Comparison of ENCODE assay signal across 23 cellular contexts in the genomic region with DNA sequence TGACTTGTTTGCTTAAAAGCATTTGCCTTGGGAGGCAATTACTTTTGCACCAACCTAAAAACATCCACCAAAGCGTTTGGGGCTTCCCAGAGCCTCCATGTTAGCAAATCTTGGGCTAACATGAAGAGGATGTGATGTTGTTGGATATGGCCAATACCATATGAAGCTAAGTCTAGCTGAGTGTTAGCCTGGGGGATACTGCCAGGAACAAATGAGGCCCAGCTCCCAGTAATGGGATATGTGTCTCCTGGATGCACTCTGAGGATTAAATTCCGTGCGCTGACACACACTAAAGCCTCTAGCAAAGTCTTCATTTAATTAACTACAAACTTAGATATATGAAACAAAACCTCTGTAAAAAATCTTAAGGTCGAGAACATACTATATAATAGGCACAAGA. TPM values are rescaled to one million over a fixed set of nuclear protein-coding genes. Genes with fewer than 3 reads are reported as not detected.
DNase-seq lines count a peak whose midpoint lies in the region; ATAC-seq and TF ChIP-seq lines count a peak whose summit lies in the region.
"Had no signal": no experiment of that assay in that cellular context is flagged by ENCODE, and none has a peak within 500 bp of the region (broad histone marks: within the 10 kb centered on the region; RNA-seq: fewer than 3 reads in every experiment).

No MANE protein-coding gene starts in this region.

- no peaks in the 10 kb centered on the region for H3K27me3 ChIP-seq in BLaER1 treated with 17β-estradiol and CSF1 and Interleukin-3, amounts not matched to agents 10 nM and 100 nM
- H3K27me3 ChIP-seq: body of pancreas, hepatocyte, neutrophil, right lobe of liver had no signal

- H3K36me3 Mint-ChIP-seq in activated CD4-positive, alpha-beta T cell treated with anti-CD3 and anti-CD28 coated beads for 36 hours (ENCODE audit: low read depth) = no peaks in the 10 kb centered on the region
- H3K36me3 Mint-ChIP-seq in T-cell = no peaks in the 10 kb centered on the region
- H3K36me3 Mint-ChIP-seq in activated naive CD8-positive, alpha-beta T cell treated with anti-CD3 and anti-CD28 coated beads, Interleukin-2, amount 50 U/mL, for 24 hours (ENCODE audit: low read depth) = no peaks in the 10 kb centered on the region

- peaks cover 91% of the 10 kb centered on the region for H3K4me1 Mint-ChIP-seq in activated CD4-positive, alpha-beta T cell treated with anti-CD3 and anti-CD28 coated beads for 36 hours
- H3K4me1 Mint-ChIP-seq in T-cell = peaks cover 82 to 87% (median 85%) of the 10 kb centered on the region in 3 donors
- peaks cover 99% of the 10 kb centered on the region for H3K4me1 Mint-ChIP-seq in activated naive CD8-positive, alpha-beta T cell treated with anti-CD3 and anti-CD28 coated beads, Interleukin-2, amount 50 U/mL, for 24 hours

- H3K4me3 ChIP-seq in BLaER1 treated with 17β-estradiol and CSF1 and Interleukin-3, amounts not matched to agents 10 nM and 100 nM = peak overlapping the region in 1 of 10 experiments; percentile 4; a peak in 1 of 20 replicates
- H3K4me3 ChIP-seq: body of pancreas, hepatocyte, MG63, SK-N-MC had no signal

- POLR2A ChIA-PET in activated CD4-positive, alpha-beta T cell treated with anti-CD3 and anti-CD28 coated beads for 36 hours (lab: Charles Lee) = no interaction called here
- POLR2A ChIA-PET in T-cell (lab: Charles Lee) = interaction anchor here in 1 of 2 donors (0.5 kb wide), 1 partner anchor 32 kb away, joined by 3 read pairs; no protein-coding TSS in a partner anchor

- peak overlapping the region in 6 of 11 experiments; percentile 1 to 85 (median 60); a peak in 5 of 22 replicates for H3K27ac ChIP-seq in BLaER1 treated with 17β-estradiol and CSF1 and Interleukin-3, amounts not matched to agents 10 nM and 100 nM
- H3K27ac ChIP-seq: body of pancreas, GM23248, hepatocyte, SK-N-MC had no signal

- H3K36me3 ChIP-seq in BLaER1 treated with 17β-estradiol and CSF1 and Interleukin-3, amounts not matched to agents 10 nM and 100 nM = no peaks in the 10 kb centered on the region
- H3K36me3 ChIP-seq: MG63, neutrophil, right lobe of liver had no signal

- ATAC-seq in activated CD4-positive, alpha-beta T cell treated with anti-CD3 and anti-CD28 coated beads for 36 hours = no peak
- ATAC-seq in T-cell (replicated peaks in 1 of 4) = no peak
- no peak for ATAC-seq in activated naive CD8-positive, alpha-beta T cell treated with anti-CD3 and anti-CD28 coated beads, Interleukin-2, amount 50 U/mL, for 24 hours
- ATAC-seq: body of pancreas, left colon had no signal

- H3K27me3 Mint-ChIP-seq in activated CD4-positive, alpha-beta T cell treated with anti-CD3 and anti-CD28 coated beads for 36 hours = no peaks in the 10 kb centered on the region
- H3K27me3 Mint-ChIP-seq in T-cell = no peaks in the 10 kb centered on the region
- no peaks in the 10 kb centered on the region for H3K27me3 Mint-ChIP-seq in activated naive CD8-positive, alpha-beta T cell treated with anti-CD3 and anti-CD28 coated beads, Interleukin-2, amount 50 U/mL, for 24 hours

- H3K27ac Mint-ChIP-seq in activated CD4-positive, alpha-beta T cell treated with anti-CD3 and anti-CD28 coated beads for 36 hours = peak overlapping the region; percentile 93
- peak overlapping the region; percentile 86 to 92 for H3K27ac Mint-ChIP-seq in T-cell
- peak overlapping the region; percentile 97 for H3K27ac Mint-ChIP-seq in activated naive CD8-positive, alpha-beta T cell treated with anti-CD3 and anti-CD28 coated beads, Interleukin-2, amount 50 U/mL, for 24 hours

- CTCF ChIA-PET in activated CD4-positive, alpha-beta T cell treated with anti-CD3 and anti-CD28 coated beads for 36 hours (lab: Charles Lee) = interaction anchor here (0.5 to 1.2 kb wide), 5 partner anchors 14 to 334 kb away, joined by 3 to 7 read pairs (median 3); no protein-coding TSS in a partner anchor
- CTCF ChIA-PET in T-cell (lab: Charles Lee) = interaction anchor here (0.6 to 1.4 kb wide), 3 partner anchors 13 to 39 kb away, joined by 3 to 6 read pairs (median 5); no protein-coding TSS in a partner anchor

- peak; percentile 15 for DNase-seq in activated CD4-positive, alpha-beta T cell treated with anti-CD3 and anti-CD28 coated beads for 36 hours
- DNase-seq in activated CD4-positive, alpha-beta T cell treated with anti-CD3 and anti-CD28 coated beads, Interleukin-2, amount 50 U/mL, for 4 hours = no peak
- DNase-seq in T-cell (no peak), GM10266 (ENCODE audit: extremely low spot score) (no peak), putamen (ENCODE audit: low spot score) (no peak), AG08396 (ENCODE audit: low spot score) (no peak)
- DNase-seq in activated naive CD8-positive, alpha-beta T cell treated with anti-CD3 and anti-CD28 coated beads, Interleukin-2, amount 50 U/mL, for 24 hours = no peak
- DNase-seq: activated CD4-positive, alpha-beta T cell treated with anti-CD3 and anti-CD28 coated beads, Interleukin-2, amount 50 U/mL, for 48 hours; body of pancreas; cerebellar nuclear complex; left colon; MG63; NCI-H1105 treated with DMSO at 0.1 percent for 48 hours; NCI-H2081; NCI-H748 treated with DMSO at 0.1 percent for 48 hours; right lobe of liver; stimulated activated CD4-positive, alpha-beta T cell treated with anti-CD3 and anti-CD28 coated beads, Interleukin-12 subunit alpha, Interleukin-12 subunit beta, amount 100 ng/mL, for 4 hours; stimulated activated CD4-positive, alpha-beta T cell treated with anti-CD3 and anti-CD28 coated beads, Interleukin-4, amount 100 ng/mL, for 1 hour had no signal

- peaks cover 39 to 100% (median 69%) of the 10 kb centered on the region in 10 experiments for H3K4me1 ChIP-seq in BLaER1 treated with 17β-estradiol and CSF1 and Interleukin-3, amounts not matched to agents 10 nM and 100 nM

- peak overlapping the region in 6 of 11 experiments; percentile 30 to 94 (median 86); a peak in 10 of 22 replicates for H3K4me2 ChIP-seq in BLaER1 treated with 17β-estradiol and CSF1 and Interleukin-3, amounts not matched to agents 10 nM and 100 nM
- H3K4me2 ChIP-seq: hepatocyte had no signal

- H3K9me3 ChIP-seq in BLaER1 treated with 17β-estradiol and CSF1 and Interleukin-3, amounts not matched to agents 10 nM and 100 nM (replicated peaks in 1 of 11) = peaks cover 0 to 6% (median 0%) of the 10 kb centered on the region in 11 experiments; a peak in 5 of 22 replicates
- H3K9me3 ChIP-seq: body of pancreas, MG63, neutrophil, right lobe of liver had no signal

- no peak for TF ChIP-seq CTCF in GM10266 (IDR thresholded peaks at IDR 0.05; ENCODE audit: control insufficient read depth, insufficient read depth, low read depth, missing control alignments)

- no peak overlapping the region for H3K9ac ChIP-seq in BLaER1 treated with 17β-estradiol and CSF1 and Interleukin-3, amounts not matched to agents 10 nM and 100 nM
- H3K9ac ChIP-seq: GM23248 had no signal

- H3K4me3 Mint-ChIP-seq in activated CD4-positive, alpha-beta T cell treated with anti-CD3 and anti-CD28 coated beads for 36 hours = no peak overlapping the region
- H3K4me3 Mint-ChIP-seq in T-cell = no peak overlapping the region
- H3K4me3 Mint-ChIP-seq in activated naive CD8-positive, alpha-beta T cell treated with anti-CD3 and anti-CD28 coated beads, Interleukin-2, amount 50 U/mL, for 24 hours = peak overlapping the region; percentile 51

- no peaks in the 10 kb centered on the region for H4K20me1 ChIP-seq in BLaER1 treated with 17β-estradiol and CSF1 and Interleukin-3, amounts not matched to agents 10 nM and 100 nM

- peaks cover 2% of the 10 kb centered on the region for H3K9me3 Mint-ChIP-seq in activated CD4-positive, alpha-beta T cell treated with anti-CD3 and anti-CD28 coated beads for 36 hours (ENCODE audit: low read depth)
- H3K9me3 Mint-ChIP-seq in T-cell = no peaks in the 10 kb centered on the region
- peaks cover 5% of the 10 kb centered on the region for H3K9me3 Mint-ChIP-seq in activated naive CD8-positive, alpha-beta T cell treated with anti-CD3 and anti-CD28 coated beads, Interleukin-2, amount 50 U/mL, for 24 hours

- intact Hi-C loops in activated CD4-positive, alpha-beta T cell treated with anti-CD3 and anti-CD28 coated beads for 36 hours (cut with DNase I, micrococcal nuclease) = loop anchor here (1.0 to 5.0 kb wide), 10 partner anchors 24 to 557 kb away; no protein-coding TSS in a partner anchor

RNA-seq across cellular contexts. Expression of a gene that starts 35.3 kb away (rescaled TPM):
- total RNA-seq in activated CD4-positive, alpha-beta T cell treated with anti-CD3 and anti-CD28 coated beads for 36 hours = 100 to 1,000 TPM; 133 to 141 TPM
- 100 to 1,000 TPM in 1 of 5 donors, 10 to 100 TPM in 4; 51.4 to 112 (median 69.7) TPM for total RNA-seq in T-cell
